ENCODE assay signal across 5 cellular contexts in the genomic region with DNA sequence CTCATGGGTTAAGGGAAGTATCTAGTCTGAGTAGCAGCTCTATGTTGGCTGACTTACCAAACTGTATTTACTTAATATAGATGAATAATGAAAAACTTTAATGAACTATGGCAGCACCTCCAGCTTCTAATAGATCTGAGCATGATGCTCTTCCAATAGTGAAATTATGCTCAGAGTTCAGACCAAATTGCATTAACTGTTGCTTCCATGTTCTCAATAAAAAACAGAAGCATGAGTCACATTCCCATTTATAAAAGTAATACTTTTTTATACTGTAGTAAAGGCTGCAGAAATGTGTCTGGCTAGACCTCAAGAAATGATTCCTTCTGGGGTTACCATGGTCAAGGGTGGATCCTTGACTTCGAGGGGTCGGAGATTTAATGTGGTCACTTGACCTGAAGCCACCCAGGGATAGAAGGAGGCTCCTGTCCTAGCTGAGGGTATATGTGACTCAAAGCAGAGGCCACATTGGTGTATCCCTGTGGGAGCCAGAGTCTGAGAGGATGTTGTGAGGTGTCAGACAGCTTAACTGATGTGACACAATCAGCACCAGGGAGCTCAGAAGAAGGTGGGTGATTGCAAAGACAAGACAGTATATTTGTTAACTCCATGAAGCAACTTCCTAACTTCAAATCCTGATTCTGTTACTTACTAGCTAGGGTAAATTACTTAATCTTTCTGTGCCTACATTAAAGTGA.
"Had no signal": no experiment of that assay in that cellular context is flagged by ENCODE, and none has a peak within 500 bp of the region (broad histone marks: within the 10 kb centered on the region; RNA-seq: fewer than 3 reads in every experiment).

No MANE protein-coding gene starts in this region.

- H3K4me3 Mint-ChIP-seq: GM23338, H9, IgD-negative memory B cell had no signal

- DNase-seq: H9, HCEC 1CT, KBM-7 had no signal

- H3K36me3 Mint-ChIP-seq: IgD-negative memory B cell had no signal

- H3K4me2 ChIP-seq: GM23338 had no signal

- H3K27ac Mint-ChIP-seq: GM23338, H9 had no signal

- H3K4me3 ChIP-seq: GM23338 had no signal

- H3K27me3 Mint-ChIP-seq: IgD-negative memory B cell had no signal

- H3K4me1 Mint-ChIP-seq: GM23338, H9, IgD-negative memory B cell had no signal

- H3K9me3 Mint-ChIP-seq: IgD-negative memory B cell had no signal

- H2AFZ ChIP-seq: GM23338 had no signal

- ATAC-seq: GM23338 had no signal
